30 cellular contexts compared by ENCODE assay signal in genomic region chr4:92381640-92382039, GRCh38.
DNase-seq lines count a peak whose midpoint lies in the region; ATAC-seq and TF ChIP-seq lines count a peak whose summit lies in the region.
"Had no signal": no experiment of that assay in that cellular context is flagged by ENCODE, and none has a peak within 500 bp of the region (broad histone marks: within the 10 kb centered on the region; RNA-seq: fewer than 3 reads in every experiment).

No MANE protein-coding gene starts in this region.

- POLR2A ChIA-PET in SK-N-SH (lab: Yijun Ruan, JAX): no interaction called here

- H3K27me3 ChIP-seq in SK-N-SH (ENCODE audit: insufficient read depth) (no peaks in the 10 kb centered on the region), fibroblast of lung (ENCODE audit: control insufficient read depth, insufficient read depth, low read length) (no peaks in the 10 kb centered on the region), upper lobe of left lung (no peaks in the 10 kb centered on the region)
- H3K27me3 ChIP-seq: BLaER1 treated with 17β-estradiol and CSF1 and Interleukin-3, amounts not matched to agents 10 nM and 100 nM; dorsolateral prefrontal cortex; ovary; spleen had no signal

- H3K9ac ChIP-seq in SK-N-SH (no peak overlapping the region), fibroblast of lung (ENCODE audit: insufficient read depth, low read length) (no peak overlapping the region)
- H3K9ac ChIP-seq: BLaER1 treated with 17β-estradiol and CSF1 and Interleukin-3, amounts not matched to agents 10 nM and 100 nM had no signal

- ATAC-seq in upper lobe of left lung (ENCODE audit: low FRiP score in 2 of 2): no peak
- no peak for ATAC-seq in activated naive CD4-positive, alpha-beta T cell treated with anti-CD3 and anti-CD28 coated beads, Interleukin-2, amount 50 U/mL, for 72 hours
- no peak for ATAC-seq in GM18502 (IDR thresholded peaks at IDR 0.05; ENCODE audit: poor library complexity, unreplicated experiment)
- ATAC-seq: activated T-helper 17 cell treated with anti-CD3 and anti-CD28 coated beads, Interleukin-2, amount 50 U/mL, for 72 hours; K562 had no signal

- no peak for TF ChIP-seq CTCF in SK-N-SH (IDR thresholded peaks at IDR 0.05)
- no peak for TF ChIP-seq CTCF in fibroblast of lung (conservative IDR thresholded peaks at IDR 0.05 in 1 of 2, IDR thresholded peaks at IDR 0.05 in 1 of 2; ENCODE audit: low read depth in 1 of 2, low read length in 2 of 2)
- TF ChIP-seq CTCF in upper lobe of left lung (IDR thresholded peaks at IDR 0.05): no peak

- H3K27ac ChIP-seq in SK-N-SH (ENCODE audit: low read depth in 2 of 2, low read length in 1 of 2) (peak overlapping the region in 1 of 2 experiments; percentile 51; a peak in 2 of 4 replicates), fibroblast of lung (ENCODE audit: insufficient read depth, low read length) (no peak overlapping the region), upper lobe of left lung (no peak overlapping the region)
- H3K27ac ChIP-seq: BLaER1 treated with 17β-estradiol and CSF1 and Interleukin-3, amounts not matched to agents 10 nM and 100 nM; dorsolateral prefrontal cortex; ovary; spleen had no signal

- H3K9me3 Mint-ChIP-seq in activated naive CD4-positive, alpha-beta T cell treated with anti-CD3 and anti-CD28 coated beads, Interleukin-2, amount 50 U/mL, for 72 hours: peaks cover 5 to 6% of the 10 kb centered on the region in 2 donors

- H3K79me2 ChIP-seq in SK-N-SH (ENCODE audit: insufficient read depth) (no peaks in the 10 kb centered on the region), fibroblast of lung (ENCODE audit: control insufficient read depth, insufficient read depth, low read length) (no peaks in the 10 kb centered on the region)

- TF ChIP-seq POLR2A in upper lobe of left lung (IDR thresholded peaks at IDR 0.05): no peak

- no peaks in the 10 kb centered on the region for H3K4me1 ChIP-seq in SK-N-SH (ENCODE audit: control insufficient read depth in 1 of 2, insufficient read depth in 2 of 2, low read depth in 1 of 2, low read length in 1 of 2)
- H3K4me1 ChIP-seq in fibroblast of lung (ENCODE audit: control insufficient read depth, extremely low read depth, insufficient read depth, low read length): no peaks in the 10 kb centered on the region
- no peaks in the 10 kb centered on the region for H3K4me1 ChIP-seq in upper lobe of left lung
- H3K4me1 ChIP-seq: BLaER1 treated with 17β-estradiol and CSF1 and Interleukin-3, amounts not matched to agents 10 nM and 100 nM; spleen had no signal

- TF ChIP-seq EP300 in SK-N-SH (IDR thresholded peaks at IDR 0.05; ENCODE audit: borderline replicate concordance in 1 of 2, low read depth in 1 of 2, low read length in 1 of 2) (no peak), upper lobe of left lung (IDR thresholded peaks at IDR 0.05) (no peak)

- H3K4me2 ChIP-seq in SK-N-SH (no peak overlapping the region), fibroblast of lung (ENCODE audit: extremely low read depth, insufficient read depth, low read length) (no peak overlapping the region)
- H3K4me2 ChIP-seq: BLaER1 treated with 17β-estradiol and CSF1 and Interleukin-3, amounts not matched to agents 10 nM and 100 nM had no signal

- no peaks in the 10 kb centered on the region for H3K36me3 Mint-ChIP-seq in activated naive CD4-positive, alpha-beta T cell treated with anti-CD3 and anti-CD28 coated beads, Interleukin-2, amount 50 U/mL, for 72 hours
- H3K36me3 Mint-ChIP-seq: activated naive CD4-positive, alpha-beta T cell treated with anti-CD3 and anti-CD28 coated beads, Interleukin-2, amount 50 U/mL, for 24 hours had no signal

- no peaks in the 10 kb centered on the region for H4K20me1 ChIP-seq in SK-N-SH (ENCODE audit: insufficient read depth)
- no peaks in the 10 kb centered on the region for H4K20me1 ChIP-seq in fibroblast of lung (ENCODE audit: control insufficient read depth, extremely low read depth, insufficient read depth, low read length)
- H4K20me1 ChIP-seq: BLaER1 treated with 17β-estradiol and CSF1 and Interleukin-3, amounts not matched to agents 10 nM and 100 nM had no signal

- TF ChIP-seq RAD21 in SK-N-SH (IDR thresholded peaks at IDR 0.05; ENCODE audit: low read length): no peak

- no peak overlapping the region for H3K27ac Mint-ChIP-seq in activated naive CD4-positive, alpha-beta T cell treated with anti-CD3 and anti-CD28 coated beads, Interleukin-2, amount 50 U/mL, for 72 hours
- H3K27ac Mint-ChIP-seq: activated CD4-positive, alpha-beta memory T cell treated with anti-CD3 and anti-CD28 coated beads, Interleukin-2, amount 10 ng/mL, durations not matched to agents 7 days and 5 days; activated naive CD4-positive, alpha-beta T cell treated with anti-CD3 and anti-CD28 coated beads, Interleukin-2, amount 50 U/mL, for 24 hours; activated T-helper 17 cell treated with anti-CD3 and anti-CD28 coated beads, Interleukin-2, amount 50 U/mL, for 72 hours; H9 had no signal

- peaks cover 8% of the 10 kb centered on the region for H3F3A ChIP-seq in SK-N-SH (replicated peaks; ENCODE audit: insufficient read depth)

- no peaks in the 10 kb centered on the region for H3K9me2 ChIP-seq in SK-N-SH

- no peaks in the 10 kb centered on the region for H3K36me3 ChIP-seq in SK-N-SH (replicated peaks in 1 of 2; ENCODE audit: control insufficient read depth in 1 of 2, insufficient read depth in 2 of 2, low read length in 1 of 2)
- H3K36me3 ChIP-seq in fibroblast of lung (ENCODE audit: control insufficient read depth, insufficient read depth, low read length): no peaks in the 10 kb centered on the region
- no peaks in the 10 kb centered on the region for H3K36me3 ChIP-seq in upper lobe of left lung
- H3K36me3 ChIP-seq: BLaER1 treated with 17β-estradiol and CSF1 and Interleukin-3, amounts not matched to agents 10 nM and 100 nM; ovary; spleen had no signal

- H3K4me3 ChIP-seq in SK-N-SH (ENCODE audit: low read depth in 2 of 2, low read length in 1 of 2) (no peak overlapping the region), fibroblast of lung (replicated peaks in 1 of 4; ENCODE audit: control extremely low read depth in 1 of 4, insufficient read depth in 1 of 4, low read depth in 3 of 4, low read length in 4 of 4) (no peak overlapping the region), upper lobe of left lung (no peak overlapping the region)
- H3K4me3 ChIP-seq: BLaER1 treated with 17β-estradiol and CSF1 and Interleukin-3, amounts not matched to agents 10 nM and 100 nM; dorsolateral prefrontal cortex; K562; ovary; spleen had no signal

- CTCF ChIA-PET in SK-N-SH (lab: Yijun Ruan, JAX): no interaction called here

- H2AFZ ChIP-seq in SK-N-SH (ENCODE audit: low read depth) (no peak overlapping the region), fibroblast of lung (ENCODE audit: low read length) (no peak overlapping the region)

- peak; percentile 47 for DNase-seq in HS-5 (ENCODE audit: low read depth)
- no peak for DNase-seq in SK-N-SH
- peak; percentile 34 to 75 for DNase-seq in fibroblast of lung (ENCODE audit: low read depth in 2 of 2)
- DNase-seq in myocyte (ENCODE audit: low read depth): peak; percentile 8
- DNase-seq in upper lobe of left lung: no peak
- no peak for DNase-seq in activated naive CD4-positive, alpha-beta T cell treated with anti-CD3 and anti-CD28 coated beads, Interleukin-2, amount 50 U/mL, for 72 hours (ENCODE audit: low spot score in 2 of 2)
- DNase-seq in OCI-M2 (lab: John Stamatoyannopoulos, UW; ENCODE audit: unreplicated experiment): no peak
- DNase-seq: activated CD4-positive, alpha-beta memory T cell treated with anti-CD3 and anti-CD28 coated beads, Interleukin-2, amount 10 ng/mL, durations not matched to agents 7 days and 5 days; activated CD4-positive, CD25-positive, alpha-beta regulatory T cell treated with anti-CD3 and anti-CD28 coated beads, Interleukin-2, amount 50 U/mL, for 72 hours; activated CD8-positive, alpha-beta memory T cell treated with anti-CD3 and anti-CD28 coated beads, Interleukin-2, amount 50 U/mL, for 48 hours; cerebellar nuclear complex; dorsolateral prefrontal cortex; GF-D8; H9; head of caudate nucleus; MM.1S; NCI-H2081 treated with DMSO at 0.1 percent for 48 hours; NCI-H345; NCI-H748 treated with DMSO at 0.1 percent for 48 hours; OCI-M1; ovary; SHP77 treated with DMSO at 0.1 percent for 48 hours; spleen; stimulated activated CD4-positive, alpha-beta T cell treated with anti-CD3 and anti-CD28 coated beads, Interleukin-4, amount 100 ng/mL, for 1 hour; trophoblast cell had no signal

- no peaks in the 10 kb centered on the region for H3K9me3 ChIP-seq in SK-N-SH
- H3K9me3 ChIP-seq in fibroblast of lung (ENCODE audit: control insufficient read depth, insufficient read depth, low read depth, low read length): no peaks in the 10 kb centered on the region
- H3K9me3 ChIP-seq in upper lobe of left lung: no peaks in the 10 kb centered on the region
- H3K9me3 ChIP-seq: ovary had no signal

TF ChIP-seq in SK-N-SH, 30 proteins besides CTCF, POLR2A, EP300 and RAD21 (continues in another document):
- TF ChIP-seq NFIC (IDR thresholded peaks at IDR 0.05; ENCODE audit: borderline replicate concordance) (peak; percentile 40; the same call in 1 of the 2 replicates), MXI1 (IDR thresholded peaks at IDR 0.05; ENCODE audit: low read depth, low read length) (no peak), TCF12 (IDR thresholded peaks at IDR 0.05) (peak; percentile 74), USF2 (IDR thresholded peaks at IDR 0.05; ENCODE audit: borderline replicate concordance, low read depth, low read length) (no peak), PBX3 (IDR thresholded peaks at IDR 0.05) (peak; percentile 79), SIN3A (IDR thresholded peaks at IDR 0.05; ENCODE audit: borderline replicate concordance, low read depth, low read length) (no peak), TEAD4 (IDR thresholded peaks at IDR 0.05; ENCODE audit: borderline replicate concordance, insufficient read depth) (0 out of 2 replicates have a peak, but pooled peaks have one; percentile 45), RCOR1 (IDR thresholded peaks at IDR 0.05; ENCODE audit: low read length) (no peak)

Comparison
In these comparisons a context has a peak if more than half of its experiments do, and no peak if none do; other contexts are left out.
1. DNase-seq: peak in HS-5 (single experiment), fibroblast of lung (2 of 2) and myocyte (single experiment); none in SK-N-SH (single experiment), upper lobe of left lung (0 of 2), activated naive CD4-positive, alpha-beta T cell treated with anti-CD3 and anti-CD28 coated beads, Interleukin-2, amount 50 U/mL, for 72 hours (0 of 2) and OCI-M2 (single experiment).